8 cellular contexts compared by ENCODE assay signal in genomic region chr11:1693327-1694063, GRCh38. TPM values are rescaled to one million over a fixed set of nuclear protein-coding genes. Genes with fewer than 3 reads are reported as not detected.
DNase-seq lines count a peak whose midpoint lies in the region; ATAC-seq, FAIRE-seq and TF ChIP-seq lines count a peak whose summit lies in the region.

No MANE protein-coding gene starts in this region.

- FAIRE-seq in pancreas (lab: Jason Lieb, UNC), result no peak

- H3K9me3 ChIP-seq in SU-DHL-6 (ENCODE audit: insufficient read depth, low read length), result no peaks in the 10 kb centered on the region
- peaks cover 6% of the 10 kb centered on the region for H3K9me3 ChIP-seq in adipocyte (ENCODE audit: control insufficient read depth, low read length)
- H3K9me3 ChIP-seq in cardiac muscle cell (ENCODE audit: low read depth), result no peaks in the 10 kb centered on the region
- H3K9me3 ChIP-seq in pancreas, result no peaks in the 10 kb centered on the region
- no peaks in the 10 kb centered on the region for H3K9me3 ChIP-seq in thoracic aorta

- H3K9ac ChIP-seq in SU-DHL-6 (ENCODE audit: low read length), result no peak overlapping the region
- H3K9ac ChIP-seq in adipocyte (ENCODE audit: low read length), result peak overlapping the region; percentile 42

- H3K4me1 ChIP-seq in adipocyte (ENCODE audit: control insufficient read depth, insufficient read depth, low read length), result no peaks in the 10 kb centered on the region
- H3K4me1 ChIP-seq in cardiac muscle cell (ENCODE audit: low read depth), result peaks cover 14% of the 10 kb centered on the region
- peaks cover 3 to 7% (median 5%) of the 10 kb centered on the region in 3 donors for H3K4me1 ChIP-seq in pancreas
- H3K4me1 ChIP-seq in thoracic aorta (ENCODE audit: control insufficient read depth in 1 of 2, low read depth in 2 of 2), result peaks cover 5 to 16% of the 10 kb centered on the region in 2 donors

- H3K27ac ChIP-seq in SU-DHL-6 (ENCODE audit: low read depth, low read length) (no peak overlapping the region), cardiac muscle cell (peak overlapping the region; percentile 39), pancreas (peak overlapping the region in 2 of 4 donors; percentile 15 to 63), thoracic aorta (peak overlapping the region in 1 of 2 donors; percentile 81)

- H3F3A ChIP-seq in SU-DHL-6 (ENCODE audit: insufficient read depth), result no peaks in the 10 kb centered on the region

- DNase-seq in ELR (ENCODE audit: low read depth) (peak; percentile 66), adipocyte (ENCODE audit: low read depth) (peak; percentile 88), cardiac muscle cell (ENCODE audit: low read depth in 1 of 2, low spot score in 1 of 2) (peak; percentile 81 to 83), pancreas (peak; percentile 59 to 95 (median 84)), thoracic aorta (ENCODE audit: low spot score) (peak; percentile 15)

- TF ChIP-seq CTCF in LNCAP (IDR thresholded peaks at IDR 0.05) (peak; percentile 97), SU-DHL-6 (IDR thresholded peaks at IDR 0.05; ENCODE audit: insufficient read depth, low read length, poor library complexity, severe bottlenecking) (peak; percentile 99), cardiac muscle cell (IDR thresholded peaks at IDR 0.05; ENCODE audit: low read depth, low read length) (peak; percentile 98), pancreas (IDR thresholded peaks at IDR 0.05) (peak; percentile 86 to 97 (median 90)), thoracic aorta (IDR thresholded peaks at IDR 0.05) (peak; percentile 91)

- 13 to 15% methylated on average over 31 to 37 of the region's 37 CpGs for WGBS in pancreas, 2 donors

- intact Hi-C loops in pancreas (cut with DNase I), result loop anchor here in 2 of 3 donors (5.0 to 10.0 kb wide), 4 partner anchors 41 to 464 kb away; no protein-coding TSS in a partner anchor

- H3K4me3 ChIP-seq in SU-DHL-6 (ENCODE audit: insufficient read depth, low read length, poor library complexity, severe bottlenecking) (no peak overlapping the region), adipocyte (ENCODE audit: low read length) (no peak overlapping the region), cardiac muscle cell (peak overlapping the region; percentile 15), pancreas (peak overlapping the region; percentile 4 to 31 (median 28)), thoracic aorta (peak overlapping the region; percentile 37)

- H3K27me3 ChIP-seq in SU-DHL-6 (ENCODE audit: low read length) (no peaks in the 10 kb centered on the region), adipocyte (replicated peaks; ENCODE audit: control insufficient read depth, insufficient read depth, low read length) (peaks cover 69% of the 10 kb centered on the region), cardiac muscle cell (no peaks in the 10 kb centered on the region), pancreas (peaks cover 0 to 3% (median 0%) of the 10 kb centered on the region in 4 donors), thoracic aorta (replicated peaks; ENCODE audit: insufficient read depth) (no peaks in the 10 kb centered on the region)

- no peaks in the 10 kb centered on the region for H3K9me2 ChIP-seq in SU-DHL-6 (replicated peaks; ENCODE audit: insufficient read depth, low read length)

- H3K4me2 ChIP-seq in SU-DHL-6 (ENCODE audit: low read depth, low read length, poor library complexity, severe bottlenecking), result no peak overlapping the region

- H3K36me3 ChIP-seq in SU-DHL-6 (ENCODE audit: low read length), result no peaks in the 10 kb centered on the region
- no peaks in the 10 kb centered on the region for H3K36me3 ChIP-seq in adipocyte (ENCODE audit: control insufficient read depth, insufficient read depth, low read length, severe bottlenecking)
- no peaks in the 10 kb centered on the region for H3K36me3 ChIP-seq in cardiac muscle cell
- H3K36me3 ChIP-seq in pancreas, result no peaks in the 10 kb centered on the region
- no peaks in the 10 kb centered on the region for H3K36me3 ChIP-seq in thoracic aorta

- H3K79me2 ChIP-seq in SU-DHL-6 (ENCODE audit: insufficient read depth, low read length), result no peaks in the 10 kb centered on the region

- ATAC-seq in pancreas, result peak; percentile 87 to 91 (median 90)
- no peak for ATAC-seq in thoracic aorta (ENCODE audit: insufficient number of reproducible peaks, low FRiP score, low read depth)
- ATAC-seq in GM18502 (IDR thresholded peaks at IDR 0.05; ENCODE audit: poor library complexity, unreplicated experiment), result no peak

- no peaks in the 10 kb centered on the region for H4K20me1 ChIP-seq in SU-DHL-6 (ENCODE audit: low read depth, low read length)

- H2AFZ ChIP-seq in SU-DHL-6 (ENCODE audit: low read depth, low read length, severe bottlenecking), result no peak overlapping the region

RNA-seq across cellular contexts. Expression of gene KRTAP5-6, which starts 3.5 kb away (rescaled TPM):
- not detected in 2 replicates for total RNA-seq in cardiac muscle cell
- not detected in 2 replicates for polyA plus RNA-seq in cardiac muscle cell
- total RNA-seq in pancreas, result not detected
- polyA plus RNA-seq in pancreas, result not detected
- total RNA-seq in thoracic aorta, result not detected

RNA-seq across cellular contexts. Expression of gene IFITM10, which starts 56.9 kb away (rescaled TPM):
- total RNA-seq in cardiac muscle cell (1.9 TPM in 1 of 2 replicates, not detected in the other), pancreas (1 to 10 TPM in 1 of 6 donors, under 1 TPM in 5; 0.28 to 2.0 (median 0.45) TPM), thoracic aorta (10 to 100 TPM; 27.2 to 28.6 TPM)
- polyA plus RNA-seq in cardiac muscle cell (1.4 TPM in 1 of 2 replicates, not detected in the other), pancreas (under 1 TPM; 0.53 to 0.56 TPM)

Comparison
In these comparisons a context has a peak if more than half of its experiments do, and no peak if none do; other contexts are left out.
1. DNase-seq: peak in every context shown above with its lines; median percentile 88 in adipocyte; 84 in pancreas; 82 in cardiac muscle cell; 66 in ELR; 15 in thoracic aorta.
2. H3K4me3 ChIP-seq: peak in cardiac muscle cell (single experiment), pancreas (4 of 4) and thoracic aorta (single experiment); none in SU-DHL-6 (single experiment) and adipocyte (single experiment).
3. ATAC-seq: peak in pancreas (4 of 4); none in thoracic aorta (single experiment) and GM18502 (single experiment).
4. Peak in every context shown above with its lines, with median percentiles within 50 percentile points of each other: CTCF ChIP-seq.